ENCODE assay signal across 16 cellular contexts in genomic region chr3:127751782-127752181, GRCh38.
DNase-seq lines count a peak whose midpoint lies in the region; ATAC-seq and TF ChIP-seq lines count a peak whose summit lies in the region.
"Had no signal": no experiment of that assay in that cellular context is flagged by ENCODE, and none has a peak within 500 bp of the region (broad histone marks: within the 10 kb centered on the region; RNA-seq: fewer than 3 reads in every experiment).

No MANE protein-coding gene starts in this region.

- H3K4me2 ChIP-seq in Loucy (ENCODE audit: low read depth, low read length, poor library complexity, severe bottlenecking) (peak overlapping the region; percentile 49), MM.1S (ENCODE audit: low read depth, low read length) (no peak overlapping the region)

- TF ChIP-seq CTCF in left ventricle myocardium inferior (IDR thresholded peaks at IDR 0.05; ENCODE audit: borderline replicate concordance) (no peak), Loucy (conservative IDR thresholded peaks at IDR 0.05; ENCODE audit: low read length) (no peak), foreskin keratinocyte (conservative IDR thresholded peaks at IDR 0.05) (no peak), RWPE1 (conservative IDR thresholded peaks at IDR 0.05; ENCODE audit: low read depth) (no peak), left lung (IDR thresholded peaks at IDR 0.05) (no peak), MM.1S (IDR thresholded peaks at IDR 0.05; ENCODE audit: low read length) (no peak)

- H3K4me1 ChIP-seq in left ventricle myocardium inferior: peaks cover 85% of the 10 kb centered on the region
- peaks cover 26% of the 10 kb centered on the region for H3K4me1 ChIP-seq in right cardiac atrium (ENCODE audit: control insufficient read depth, insufficient read depth, low read length)
- peaks cover 45% of the 10 kb centered on the region for H3K4me1 ChIP-seq in Loucy (ENCODE audit: insufficient read depth, low read length, poor library complexity, severe bottlenecking)
- H3K4me1 ChIP-seq in foreskin keratinocyte: peaks cover 46% of the 10 kb centered on the region
- peaks cover 6 to 66% of the 10 kb centered on the region in 2 donors for H3K4me1 ChIP-seq in left lung
- peaks cover 23% of the 10 kb centered on the region for H3K4me1 ChIP-seq in MM.1S (ENCODE audit: low read length)

- H3K9me3 ChIP-seq in left ventricle myocardium inferior (replicated peaks): no peaks in the 10 kb centered on the region
- H3K9me3 ChIP-seq in right cardiac atrium (ENCODE audit: control insufficient read depth, low read length): no peaks in the 10 kb centered on the region
- H3K9me3 ChIP-seq in Loucy (ENCODE audit: insufficient read depth, low read depth, low read length): no peaks in the 10 kb centered on the region
- no peaks in the 10 kb centered on the region for H3K9me3 ChIP-seq in left lung
- no peaks in the 10 kb centered on the region for H3K9me3 ChIP-seq in MM.1S (replicated peaks; ENCODE audit: insufficient read depth, low read length)
- H3K9me3 ChIP-seq: SJSA1 had no signal

- DNase-seq in left ventricle myocardium inferior: no peak
- DNase-seq in right cardiac atrium: no peak
- DNase-seq in foreskin keratinocyte: no peak
- no peak for DNase-seq in RWPE1 (ENCODE audit: low spot score)
- DNase-seq in left lung: no peak
- no peak for DNase-seq in NCI-H128 (lab: John Stamatoyannopoulos, UW; ENCODE audit: unreplicated experiment)
- DNase-seq in MM.1S: no peak
- DNase-seq: CD4-positive, alpha-beta memory T cell; NCI-H1105; NCI-H446 treated with DMSO at 0.1 percent for 48 hours; NCI-H82; SW 1271 had no signal

- no peak overlapping the region for H2AFZ ChIP-seq in Loucy (ENCODE audit: low read length)
- no peak overlapping the region for H2AFZ ChIP-seq in MM.1S (ENCODE audit: low read length)

- H3K36me3 ChIP-seq in left ventricle myocardium inferior (no peaks in the 10 kb centered on the region), Loucy (ENCODE audit: insufficient read depth, low read length) (peaks cover 32% of the 10 kb centered on the region; the same call in 1 of the 2 replicates), left lung (peaks cover 0 to 12% of the 10 kb centered on the region in 2 donors), MM.1S (replicated peaks; ENCODE audit: insufficient read depth, low read length) (no peaks in the 10 kb centered on the region)
- H3K36me3 ChIP-seq: SJSA1 had no signal

- H3F3A ChIP-seq in Loucy (ENCODE audit: low read depth) (no peaks in the 10 kb centered on the region), MM.1S (ENCODE audit: insufficient read depth, low read length) (peaks cover 23% of the 10 kb centered on the region)

- peak overlapping the region; percentile 96 for H3K27ac ChIP-seq in left ventricle myocardium inferior (replicated peaks)
- H3K27ac ChIP-seq in right cardiac atrium (ENCODE audit: low read length): no peak overlapping the region
- H3K27ac ChIP-seq in foreskin keratinocyte: peak overlapping the region; percentile 95
- no peak overlapping the region for H3K27ac ChIP-seq in RWPE1
- no peak overlapping the region for H3K27ac ChIP-seq in left lung
- no peak overlapping the region for H3K27ac ChIP-seq in MM.1S (ENCODE audit: low read length)
- H3K27ac ChIP-seq: HL-60, SJSA1 had no signal

- POLR2A ChIA-PET in RWPE1 (lab: Yijun Ruan, JAX; ENCODE audit: low non-redundant PET): no interaction called here

- H3K79me2 ChIP-seq in Loucy (ENCODE audit: insufficient read depth, low read length): peaks cover 86% of the 10 kb centered on the region
- no peaks in the 10 kb centered on the region for H3K79me2 ChIP-seq in MM.1S (ENCODE audit: low read length)

- no peak for ATAC-seq in right cardiac atrium
- ATAC-seq in foreskin keratinocyte: no peak
- no peak for ATAC-seq in left lung
- ATAC-seq: K562 had no signal

- H3K4me3 ChIP-seq in left ventricle myocardium inferior (no peak overlapping the region), right cardiac atrium (ENCODE audit: low read length) (no peak overlapping the region), Loucy (ENCODE audit: low read length, poor library complexity, severe bottlenecking) (no peak overlapping the region), left lung (no peak overlapping the region), MM.1S (ENCODE audit: low read length) (no peak overlapping the region)
- H3K4me3 ChIP-seq: K562, SJSA1 had no signal

- H3K9me2 ChIP-seq in Loucy (replicated peaks; ENCODE audit: low read depth, low read length) (no peaks in the 10 kb centered on the region), MM.1S (replicated peaks; ENCODE audit: insufficient read depth, low read length) (no peaks in the 10 kb centered on the region)

- WGBS in right cardiac atrium: 94% methylated on average over 4 of the region's 4 CpGs

- H4K20me1 ChIP-seq in Loucy (ENCODE audit: insufficient read depth, low read length, poor library complexity, severe bottlenecking): no peaks in the 10 kb centered on the region
- no peaks in the 10 kb centered on the region for H4K20me1 ChIP-seq in MM.1S (ENCODE audit: insufficient read depth, low read length)

- CTCF ChIA-PET in RWPE1 (lab: Yijun Ruan, JAX): no interaction called here

- H3K9ac ChIP-seq in Loucy (ENCODE audit: low read depth, low read length, poor library complexity, severe bottlenecking) (peak overlapping the region; percentile 61), MM.1S (ENCODE audit: low read length) (no peak overlapping the region)

- intact Hi-C loops in left ventricle myocardium inferior (cut with micrococcal nuclease): no loop called here
- intact Hi-C loops in right cardiac atrium (cut with DNase I): no loop called here
- intact Hi-C loops in left lung (cut with DNase I): no loop called here

- no peaks in the 10 kb centered on the region for H3K27me3 ChIP-seq in left ventricle myocardium inferior (ENCODE audit: low read depth)
- no peaks in the 10 kb centered on the region for H3K27me3 ChIP-seq in right cardiac atrium (ENCODE audit: control insufficient read depth, insufficient read depth)
- H3K27me3 ChIP-seq in Loucy (ENCODE audit: insufficient read depth, low read length, poor library complexity, severe bottlenecking): no peaks in the 10 kb centered on the region
- no peaks in the 10 kb centered on the region for H3K27me3 ChIP-seq in foreskin keratinocyte
- H3K27me3 ChIP-seq in left lung: no peaks in the 10 kb centered on the region
- no peaks in the 10 kb centered on the region for H3K27me3 ChIP-seq in MM.1S (replicated peaks; ENCODE audit: insufficient read depth, low read length)
- H3K27me3 ChIP-seq: SJSA1 had no signal

Comparison
In these comparisons a context has a peak if more than half of its experiments do, and no peak if none do; other contexts are left out.
1. H3K27ac ChIP-seq: peak in left ventricle myocardium inferior (single experiment) and foreskin keratinocyte (single experiment); none in right cardiac atrium (single experiment), RWPE1 (single experiment), left lung (0 of 2) and MM.1S (single experiment).